ENCODE assay signal across 8 cellular contexts in the genomic region with DNA sequence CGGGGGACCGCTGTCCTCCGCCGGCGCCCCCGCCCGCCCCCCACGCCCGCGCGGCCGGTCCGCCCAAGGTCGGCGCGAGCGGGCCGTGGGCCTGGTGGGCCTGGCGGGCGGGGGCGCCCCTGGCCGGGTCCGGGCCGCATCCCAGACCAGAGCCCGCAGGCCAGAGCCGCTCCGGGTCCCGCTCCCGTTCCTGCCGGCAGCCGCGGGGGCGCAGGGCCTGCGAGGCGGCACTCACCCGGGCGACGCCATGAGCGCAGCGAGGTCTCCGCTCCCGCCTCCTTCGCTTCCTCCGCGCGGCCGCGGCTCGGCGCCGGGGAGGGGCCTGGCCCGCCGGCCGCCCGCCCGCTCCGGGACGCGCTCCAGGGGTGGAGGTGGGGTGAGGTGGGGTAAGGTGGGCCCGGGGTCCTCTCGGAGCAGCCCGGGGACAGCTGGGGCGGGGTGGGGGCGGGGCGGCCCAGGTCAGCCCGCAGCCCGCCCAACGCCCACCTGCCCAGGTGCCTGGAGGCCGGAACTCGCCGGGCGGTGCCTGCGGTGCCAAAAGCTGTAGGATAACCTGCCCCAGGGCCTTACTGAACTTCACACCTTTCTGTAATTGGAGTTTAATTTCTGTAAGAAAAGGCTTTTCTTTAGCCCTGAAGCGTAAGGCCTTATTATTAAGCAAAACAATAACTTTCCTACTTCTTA. TPM values are rescaled to one million over a fixed set of nuclear protein-coding genes. Genes with fewer than 3 reads are reported as not detected.
DNase-seq lines count a peak whose midpoint lies in the region; ATAC-seq and TF ChIP-seq lines count a peak whose summit lies in the region.

A gene with protein sequence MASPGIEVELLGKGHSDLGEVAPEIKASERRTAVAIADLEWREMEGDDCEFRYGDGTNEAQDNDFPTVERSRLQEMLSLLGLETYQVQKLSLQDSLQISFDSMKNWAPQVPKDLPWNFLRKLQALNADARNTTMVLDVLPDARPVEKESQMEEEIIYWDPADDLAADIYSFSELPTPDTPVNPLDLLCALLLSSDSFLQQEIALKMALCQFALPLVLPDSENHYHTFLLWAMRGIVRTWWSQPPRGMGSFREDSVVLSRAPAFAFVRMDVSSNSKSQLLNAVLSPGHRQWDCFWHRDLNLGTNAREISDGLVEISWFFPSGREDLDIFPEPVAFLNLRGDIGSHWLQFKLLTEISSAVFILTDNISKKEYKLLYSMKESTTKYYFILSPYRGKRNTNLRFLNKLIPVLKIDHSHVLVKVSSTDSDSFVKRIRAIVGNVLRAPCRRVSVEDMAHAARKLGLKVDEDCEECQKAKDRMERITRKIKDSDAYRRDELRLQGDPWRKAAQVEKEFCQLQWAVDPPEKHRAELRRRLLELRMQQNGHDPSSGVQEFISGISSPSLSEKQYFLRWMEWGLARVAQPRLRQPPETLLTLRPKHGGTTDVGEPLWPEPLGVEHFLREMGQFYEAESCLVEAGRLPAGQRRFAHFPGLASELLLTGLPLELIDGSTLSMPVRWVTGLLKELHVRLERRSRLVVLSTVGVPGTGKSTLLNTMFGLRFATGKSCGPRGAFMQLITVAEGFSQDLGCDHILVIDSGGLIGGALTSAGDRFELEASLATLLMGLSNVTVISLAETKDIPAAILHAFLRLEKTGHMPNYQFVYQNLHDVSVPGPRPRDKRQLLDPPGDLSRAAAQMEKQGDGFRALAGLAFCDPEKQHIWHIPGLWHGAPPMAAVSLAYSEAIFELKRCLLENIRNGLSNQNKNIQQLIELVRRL (minus strand): TSS at position 270 of the 684 bp plus-strand sequence. CDS start 21 bp downstream, at position 249.

- H3K4me1 ChIP-seq in gastroesophageal sphincter (peaks cover 3 to 51% (median 17%) of the 10 kb centered on the region in 3 donors), neutrophil (ENCODE audit: control insufficient read depth in 1 of 2, insufficient read depth in 1 of 2, low read depth in 1 of 2, low read length in 1 of 2) (peaks cover 9 to 11% of the 10 kb centered on the region in 2 experiments), thymus (ENCODE audit: control insufficient read depth, insufficient read depth, low read length) (peaks cover 5% of the 10 kb centered on the region)

- H3K36me3 ChIP-seq in gastroesophageal sphincter = no peaks in the 10 kb centered on the region
- H3K36me3 ChIP-seq in neutrophil = no peaks in the 10 kb centered on the region
- H3K36me3 ChIP-seq in thymus (ENCODE audit: control insufficient read depth, insufficient read depth) = no peaks in the 10 kb centered on the region

- WGBS in gastroesophageal sphincter (ENCODE audit: low coverage in 1 of 2), 2 donors = 0 to 4% methylated on average over 1 to 4 of the region's 74 CpGs
- 1% methylated on average over 74 of the region's 74 CpGs for WGBS in thymus

- H3K27ac ChIP-seq in gastroesophageal sphincter = peak within 1 kb of the TSS; percentile 56 to 93 (median 92)
- no peak within 1 kb of the TSS for H3K27ac ChIP-seq in neutrophil
- H3K27ac ChIP-seq in thymus (ENCODE audit: low read depth) = peak within 1 kb of the TSS; percentile 76

- TF ChIP-seq POLR2A in gastroesophageal sphincter (IDR thresholded peaks at IDR 0.05) = peak in 1 of 2 donors; percentile 32

- peak within 1 kb of the TSS; percentile 74 to 85 for H3K4me3 ChIP-seq in gastroesophageal sphincter
- peak within 1 kb of the TSS; percentile 56 to 66 for H3K4me3 ChIP-seq in neutrophil (ENCODE audit: low read depth in 1 of 2, low read length in 1 of 2)
- peak within 1 kb of the TSS; percentile 85 for H3K4me3 ChIP-seq in thymus (ENCODE audit: low read length)

- no peak for TF ChIP-seq EP300 in gastroesophageal sphincter (IDR thresholded peaks at IDR 0.05)

- TF ChIP-seq CTCF in gastroesophageal sphincter (IDR thresholded peaks at IDR 0.05) = no peak
- TF ChIP-seq CTCF in neutrophil (IDR thresholded peaks at IDR 0.05) = no peak

- ATAC-seq in GM19025 (IDR thresholded peaks at IDR 0.05; ENCODE audit: low read depth, unreplicated experiment) (peak; percentile 78), HG03280 (IDR thresholded peaks at IDR 0.05; ENCODE audit: unreplicated experiment) (peak; percentile 82), gastroesophageal sphincter (peak; percentile 84)

- DNase-seq in Ammon's horn (ENCODE audit: low spot score) = peak; percentile 32
- DNase-seq in RPMI7951 (ENCODE audit: low read depth) = peak; percentile 40
- peak; percentile 34 for DNase-seq in activated gamma-delta T cell treated with anti-CD3 and anti-CD28 coated beads, Interleukin-2, amount 50 U/mL, for 16 hours (ENCODE audit: low read depth)

- H3K9me3 ChIP-seq in gastroesophageal sphincter = no peaks in the 10 kb centered on the region
- H3K9me3 ChIP-seq in neutrophil = no peaks in the 10 kb centered on the region
- H3K9me3 ChIP-seq in thymus (ENCODE audit: control insufficient read depth) = no peaks in the 10 kb centered on the region

- H3K27me3 ChIP-seq in gastroesophageal sphincter (no peaks in the 10 kb centered on the region), neutrophil (peaks cover 11% of the 10 kb centered on the region), thymus (ENCODE audit: control insufficient read depth, insufficient read depth) (no peaks in the 10 kb centered on the region)

RNA-seq across cellular contexts. Expression of the gene that starts here (rescaled TPM):
- total RNA-seq in RPMI7951 (2014; rRNA removed; shearing (Covaris generic)) = 29.4 and 32.8 TPM in 2 replicates
- total RNA-seq in gastroesophageal sphincter = 10 to 100 TPM; 33.4 to 47.9 (median 39.2) TPM
- polyA plus RNA-seq in thymus = 14.6 TPM
